20 cellular contexts compared by ENCODE assay signal in the genomic region with DNA sequence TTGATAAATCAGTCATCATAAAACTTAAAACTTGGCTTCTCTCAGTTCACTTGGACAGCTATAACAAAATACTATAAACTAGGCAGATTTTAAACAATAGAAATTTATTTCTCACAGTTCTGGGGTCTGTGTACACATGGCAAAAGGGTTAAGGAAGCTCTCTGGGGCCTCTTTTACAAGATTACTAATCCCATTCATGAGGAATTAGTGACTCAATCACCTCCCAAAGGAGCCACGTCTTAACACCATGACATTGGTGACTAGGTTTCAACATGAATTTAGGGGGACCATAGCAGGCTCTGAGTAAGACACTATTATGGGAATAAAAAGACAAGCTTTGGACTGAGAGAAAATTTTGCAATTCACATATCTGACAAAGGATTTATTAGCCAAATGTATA.
DNase-seq lines count a peak whose midpoint lies in the region; ATAC-seq and TF ChIP-seq lines count a peak whose summit lies in the region.
"Had no signal": no experiment of that assay in that cellular context is flagged by ENCODE, and none has a peak within 500 bp of the region (broad histone marks: within the 10 kb centered on the region; RNA-seq: fewer than 3 reads in every experiment).

No MANE protein-coding gene starts in this region.

- H3K27ac ChIP-seq in mesendoderm (ENCODE audit: low read depth, low read length) = no peak overlapping the region
- H3K27ac ChIP-seq: A549 had no signal

- no peaks in the 10 kb centered on the region for H3K4me1 Mint-ChIP-seq in CD14-positive monocyte
- H3K4me1 Mint-ChIP-seq: CD4-positive, CD25-positive, alpha-beta regulatory T cell had no signal

- H3K9ac ChIP-seq in mesendoderm (ENCODE audit: low read length) = no peak overlapping the region

- H4K5ac ChIP-seq in mesendoderm (ENCODE audit: low read length) = no peak overlapping the region

- H2BK5ac ChIP-seq in mesendoderm (ENCODE audit: low read length) = no peak overlapping the region

- WGBS in mesendoderm (ENCODE audit: extremely low coverage, insufficient coverage, low lambda C conversion rate) = no CpG with 5 or more reads among the region's 1 CpG

- H3K56ac ChIP-seq in mesendoderm (ENCODE audit: low read length) = no peak overlapping the region

- no peak overlapping the region for H3K4me2 ChIP-seq in mesendoderm (ENCODE audit: low read length)
- H3K4me2 ChIP-seq: A549, GM23338 had no signal

- H3K27me3 ChIP-seq in mesendoderm (ENCODE audit: insufficient read depth, low read length, poor library complexity) = no peaks in the 10 kb centered on the region

- no peaks in the 10 kb centered on the region for H3K4me1 ChIP-seq in mesendoderm (ENCODE audit: control insufficient read depth, low read depth, low read length)
- H3K4me1 ChIP-seq: A549, Caco-2 had no signal

- no peaks in the 10 kb centered on the region for H3K79me2 ChIP-seq in mesendoderm (ENCODE audit: control insufficient read depth, insufficient read depth, low read length)

- DNase-seq in ELR (ENCODE audit: low read depth) (peak; percentile 0), NCI-H82 (lab: John Stamatoyannopoulos, UW) (peak; percentile 95), mesendoderm (peak; percentile 25), DMS53 (lab: John Stamatoyannopoulos, UW) (no peak), CD14-positive monocyte (ENCODE audit: low spot score) (no peak), T-helper 2 cell (no peak)
- DNase-seq: 8988T; C1 segment of cervical spinal cord; Caco-2; CD4-positive, CD25-positive, alpha-beta regulatory T cell; CD8-positive, alpha-beta T cell; DMS 273 treated with DMSO at 0.1 percent for 48 hours; DMS79 treated with DMSO at 0.1 percent for 48 hours; GDM1; H9 had no signal

- H2BK15ac ChIP-seq in mesendoderm (replicated peaks; ENCODE audit: low read depth) = no peak overlapping the region

- no peaks in the 10 kb centered on the region for H3K36me3 ChIP-seq in mesendoderm (ENCODE audit: control insufficient read depth, insufficient read depth, low read length)

- H3K4ac ChIP-seq in mesendoderm (ENCODE audit: low read depth, low read length) = no peak overlapping the region

- peaks cover 0 to 9% (median 5%) of the 10 kb centered on the region in 7 donors for H3K9me3 Mint-ChIP-seq in CD14-positive monocyte

- no peak overlapping the region for H3K18ac ChIP-seq in mesendoderm (ENCODE audit: low read length)

- no peak overlapping the region for H3K4me3 Mint-ChIP-seq in CD14-positive monocyte
- H3K4me3 Mint-ChIP-seq: CD4-positive, CD25-positive, alpha-beta regulatory T cell; CD8-positive, alpha-beta T cell; GM23338; H9 had no signal

- no peak overlapping the region for H2BK120ac ChIP-seq in mesendoderm (ENCODE audit: low read depth, low read length)

- H3K36me3 Mint-ChIP-seq in CD14-positive monocyte = no peaks in the 10 kb centered on the region
- H3K36me3 Mint-ChIP-seq: CD4-positive, CD25-positive, alpha-beta regulatory T cell; CD8-positive, alpha-beta T cell had no signal

- H2AK5ac ChIP-seq in mesendoderm (ENCODE audit: low read length) = no peak overlapping the region

- H3K79me1 ChIP-seq in mesendoderm (ENCODE audit: low read length) = no peaks in the 10 kb centered on the region

- ATAC-seq in HG02885 (IDR thresholded peaks at IDR 0.05; ENCODE audit: poor library complexity, unreplicated experiment) = no peak
- ATAC-seq: A549; CD8-positive, alpha-beta T cell; GM12878; GM23338; HCT116 had no signal

- H3K4me3 ChIP-seq in mesendoderm (ENCODE audit: low read length) = no peak overlapping the region
- H3K4me3 ChIP-seq: A549, GM12878, GM23338 had no signal

- H3K23ac ChIP-seq in mesendoderm (ENCODE audit: low read length) = no peak overlapping the region

- no peak overlapping the region for H4K8ac ChIP-seq in mesendoderm (ENCODE audit: low read depth, low read length)

- TF ChIP-seq CTCF in CD14-positive monocyte (IDR thresholded peaks at IDR 0.05) = no peak

- peaks cover 0 to 1% (median 0%) of the 10 kb centered on the region in 3 donors for H3K27me3 Mint-ChIP-seq in CD14-positive monocyte (ENCODE audit: low read depth in 3 of 3)
- H3K27me3 Mint-ChIP-seq: CD4-positive, CD25-positive, alpha-beta regulatory T cell had no signal

- intact Hi-C loops in CD14-positive monocyte (cut with micrococcal nuclease) = no loop called here

- H3K27ac Mint-ChIP-seq in CD14-positive monocyte = no peak overlapping the region
- H3K27ac Mint-ChIP-seq: CD4-positive, CD25-positive, alpha-beta regulatory T cell; CD8-positive, alpha-beta T cell; GM23338; H9 had no signal

Comparison
In these comparisons a context has a peak if more than half of its experiments do, and no peak if none do; other contexts are left out.
1. DNase-seq: peak in ELR (single experiment), NCI-H82 (single experiment) and mesendoderm (single experiment); none in DMS53 (single experiment), CD14-positive monocyte (single experiment) and T-helper 2 cell (0 of 5).